Comparison of ENCODE assay signal across 9 cellular contexts in the genomic region with DNA sequence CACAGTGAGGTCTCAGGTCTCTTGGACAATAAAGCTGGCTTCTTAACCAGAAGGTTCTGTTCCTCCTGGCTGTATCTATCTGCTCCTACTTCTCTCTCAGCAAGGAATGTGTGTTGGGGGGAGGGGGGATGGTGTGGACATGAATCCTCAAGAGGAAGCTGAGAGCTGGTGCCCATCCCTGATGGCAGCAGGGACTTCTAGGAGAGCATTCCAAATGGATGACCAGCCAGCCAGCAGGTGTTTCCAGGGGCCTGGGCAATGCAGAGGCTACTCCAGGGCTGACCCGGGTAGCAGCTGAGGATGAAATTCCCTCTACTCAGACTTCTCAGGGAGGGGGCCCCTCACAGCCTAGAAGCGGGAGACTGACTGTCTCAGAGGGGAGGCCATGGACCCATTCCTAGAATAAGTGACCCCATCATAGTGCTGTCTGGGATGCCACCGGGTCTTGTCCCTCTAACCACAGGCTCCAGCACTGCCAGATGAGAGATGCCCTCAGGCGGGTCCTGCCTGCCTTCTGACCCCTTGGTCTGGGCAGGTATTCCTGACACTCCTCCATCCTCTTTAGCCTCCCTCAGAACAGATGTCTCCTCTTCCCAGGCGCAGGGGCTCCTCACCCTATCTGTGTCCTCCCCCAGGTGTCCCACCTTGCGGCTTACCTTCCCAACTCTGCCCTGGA. TPM values are rescaled to one million over a fixed set of nuclear protein-coding genes. Genes with fewer than 3 reads are reported as not detected.
DNase-seq lines count a peak whose midpoint lies in the region; ATAC-seq lines count a peak whose summit lies in the region.
"Had no signal": no experiment of that assay in that cellular context is flagged by ENCODE, and none has a peak within 500 bp of the region (broad histone marks: within the 10 kb centered on the region; RNA-seq: fewer than 3 reads in every experiment).

No MANE protein-coding gene starts in this region.

- peak; percentile 51 for DNase-seq in DMS53 (lab: John Stamatoyannopoulos, UW)
- DNase-seq in DMS53 treated with DMSO at 0.1 percent for 48 hours (lab: John Stamatoyannopoulos, UW; ENCODE audit: unreplicated experiment): no peak
- DNase-seq in SW480 (ENCODE audit: low spot score): peak; percentile 45
- no peak for DNase-seq in right cardiac atrium
- peak; percentile 25 for DNase-seq in skeletal muscle cell (ENCODE audit: low read depth)
- DNase-seq in GF-D8 (lab: John Stamatoyannopoulos, UW): no peak
- no peak for DNase-seq in NCI-H1105 (lab: John Stamatoyannopoulos, UW)

- H3K4me1 ChIP-seq in right cardiac atrium (ENCODE audit: control insufficient read depth, insufficient read depth, low read length): no peaks in the 10 kb centered on the region

- ATAC-seq in right cardiac atrium (peak; percentile 3 to 11), GM21447 (IDR thresholded peaks at IDR 0.05; ENCODE audit: unreplicated experiment) (no peak)

- 72% methylated on average over 6 of the region's 6 CpGs for WGBS in right cardiac atrium

- no peak overlapping the region for H3K27ac ChIP-seq in right cardiac atrium (ENCODE audit: low read length)
- H3K27ac ChIP-seq: 22Rv1 had no signal

- peak overlapping the region; percentile 98 for H3K4me3 ChIP-seq in right cardiac atrium (ENCODE audit: low read length)
- peak overlapping the region; percentile 69 for H3K4me3 ChIP-seq in skeletal muscle cell (ENCODE audit: low read depth, low read length)

- H3K9me3 ChIP-seq in right cardiac atrium (ENCODE audit: control insufficient read depth, low read length): no peaks in the 10 kb centered on the region

- no peaks in the 10 kb centered on the region for H3K27me3 ChIP-seq in right cardiac atrium (ENCODE audit: control insufficient read depth, insufficient read depth)

- intact Hi-C loops in right cardiac atrium (cut with DNase I): loop anchor here in 1 of 4 donors (10.0 kb wide), 1 partner anchor 146 kb away; no protein-coding TSS in a partner anchor

RNA-seq across cellular contexts. Expression of a gene that starts 1.2 kb away (rescaled TPM):
- 10 to 100 TPM; 12.7 to 48.1 (median 16.9) TPM for total RNA-seq in right cardiac atrium
- polyA plus RNA-seq in right cardiac atrium: 29.5 TPM

RNA-seq across cellular contexts. Expression of a gene that starts 15.8 kb away (rescaled TPM):
- 10 to 100 TPM; 10.6 to 20.7 (median 15.3) TPM for total RNA-seq in right cardiac atrium
- polyA plus RNA-seq in right cardiac atrium: 14.9 TPM

RNA-seq across cellular contexts. Expression of a gene that starts 28.4 kb away (rescaled TPM):
- total RNA-seq in right cardiac atrium: not detected
- 0.23 TPM for polyA plus RNA-seq in right cardiac atrium

RNA-seq across cellular contexts. Expression of a gene that starts 56.7 kb away (rescaled TPM):
- total RNA-seq in right cardiac atrium: 100 to 1,000 TPM in 1 of 4 donors, 10 to 100 TPM in 3; 78.6 to 114 (median 92.7) TPM
- polyA plus RNA-seq in right cardiac atrium: 55.5 TPM

Comparison
In these comparisons a context has a peak if more than half of its experiments do, and no peak if none do; other contexts are left out.
1. DNase-seq: peak in DMS53 (single experiment), SW480 (single experiment) and skeletal muscle cell (single experiment); none in DMS53 treated with DMSO at 0.1 percent for 48 hours (single experiment), right cardiac atrium (0 of 3), GF-D8 (single experiment) and NCI-H1105 (single experiment).